Comparison of ENCODE assay signal across 11 cellular contexts in the genomic region with DNA sequence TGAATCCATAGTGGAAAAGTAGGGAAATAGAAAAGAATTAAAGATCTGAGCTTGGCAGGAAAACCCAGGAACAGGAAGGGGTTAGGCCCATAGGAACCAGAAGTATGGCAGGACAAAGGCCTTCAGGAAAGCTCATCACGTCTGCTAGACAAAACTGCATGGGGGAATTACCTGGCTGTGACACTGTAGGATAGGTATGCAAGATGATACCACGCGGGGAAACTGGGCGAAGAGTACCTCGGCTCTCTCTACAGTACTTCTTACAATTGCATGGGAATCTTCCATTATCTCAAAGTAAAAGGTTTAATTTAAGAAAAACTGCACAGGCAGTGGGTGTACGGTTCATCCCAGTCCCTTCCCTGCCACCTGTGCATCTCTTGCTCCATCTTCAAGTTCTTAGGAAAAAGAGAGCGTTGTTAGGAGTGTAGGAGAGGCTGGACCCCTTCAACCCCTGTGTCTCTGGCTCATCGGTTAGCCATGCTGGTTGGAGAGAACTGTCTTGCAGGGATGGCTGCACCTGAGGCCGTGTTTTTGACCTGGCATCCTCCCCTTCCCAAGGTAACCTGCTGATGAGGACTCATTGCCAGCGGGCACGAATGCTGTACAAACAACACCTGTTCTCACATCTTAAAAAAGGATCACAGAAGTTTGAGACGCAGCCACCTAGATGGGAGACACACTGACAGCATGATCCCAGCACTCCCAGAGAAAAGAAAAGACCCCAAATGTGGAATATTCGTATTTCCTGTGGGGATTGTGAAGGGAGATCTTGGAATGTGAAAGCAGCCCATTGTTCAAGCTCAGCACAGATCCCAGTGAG.
"Had no signal": no experiment of that assay in that cellular context is flagged by ENCODE, and none has a peak within 500 bp of the region (broad histone marks: within the 10 kb centered on the region; RNA-seq: fewer than 3 reads in every experiment).

No MANE protein-coding gene starts in this region.

- H3K4me3 Mint-ChIP-seq: activated CD8-positive, alpha-beta T cell treated with anti-CD3 and anti-CD28 coated beads, Interleukin-2, amount 10 ng/mL, durations not matched to agents 7 days and 5 days; activated naive CD4-positive, alpha-beta T cell treated with anti-CD3 and anti-CD28 coated beads for 36 hours; nephron progenitor cell had no signal

- H3K9me3 Mint-ChIP-seq: activated naive CD4-positive, alpha-beta T cell treated with anti-CD3 and anti-CD28 coated beads for 36 hours; nephron progenitor cell had no signal

- H3K27ac Mint-ChIP-seq: activated CD8-positive, alpha-beta T cell treated with anti-CD3 and anti-CD28 coated beads, Interleukin-2, amount 10 ng/mL, durations not matched to agents 7 days and 5 days; activated naive CD4-positive, alpha-beta T cell treated with anti-CD3 and anti-CD28 coated beads for 36 hours; nephron progenitor cell had no signal

- DNase-seq: activated CD8-positive, alpha-beta T cell treated with anti-CD3 and anti-CD28 coated beads, Interleukin-2, amount 10 ng/mL, durations not matched to agents 7 days and 5 days; activated naive CD4-positive, alpha-beta T cell treated with anti-CD3 and anti-CD28 coated beads for 36 hours; central memory CD4-positive, alpha-beta T cell; cortex of kidney; effector CD8-positive, alpha-beta T cell; nephron progenitor cell; stimulated activated CD4-positive, alpha-beta T cell treated with anti-CD3 and anti-CD28 coated beads, Interleukin-12 subunit alpha, Interleukin-12 subunit beta, amount 100 ng/mL, for 4 hours; stimulated activated naive CD8-positive, alpha-beta T cell treated with anti-CD3 and anti-CD28 coated beads, Interleukin-15, Interleukin-2, amounts not matched to agents 100 U/mL and 50 U/mL, for 24 hours; T1000; testis had no signal

- H3K27me3 ChIP-seq: adrenal gland, testis had no signal

- H3K4me3 ChIP-seq: adrenal gland, testis had no signal

- H3K4me1 ChIP-seq: testis had no signal

- ATAC-seq: activated CD8-positive, alpha-beta T cell treated with anti-CD3 and anti-CD28 coated beads, Interleukin-2, amount 10 ng/mL, durations not matched to agents 7 days and 5 days; stimulated activated naive CD8-positive, alpha-beta T cell treated with anti-CD3 and anti-CD28 coated beads, Interleukin-15, Interleukin-2, amounts not matched to agents 100 U/mL and 50 U/mL, for 24 hours had no signal

- H3K9me3 ChIP-seq: adrenal gland, testis had no signal

- H3K27ac ChIP-seq: adrenal gland, testis had no signal

- H3K36me3 ChIP-seq: adrenal gland had no signal
